31 cellular contexts compared by ENCODE assay signal in the genomic region with DNA sequence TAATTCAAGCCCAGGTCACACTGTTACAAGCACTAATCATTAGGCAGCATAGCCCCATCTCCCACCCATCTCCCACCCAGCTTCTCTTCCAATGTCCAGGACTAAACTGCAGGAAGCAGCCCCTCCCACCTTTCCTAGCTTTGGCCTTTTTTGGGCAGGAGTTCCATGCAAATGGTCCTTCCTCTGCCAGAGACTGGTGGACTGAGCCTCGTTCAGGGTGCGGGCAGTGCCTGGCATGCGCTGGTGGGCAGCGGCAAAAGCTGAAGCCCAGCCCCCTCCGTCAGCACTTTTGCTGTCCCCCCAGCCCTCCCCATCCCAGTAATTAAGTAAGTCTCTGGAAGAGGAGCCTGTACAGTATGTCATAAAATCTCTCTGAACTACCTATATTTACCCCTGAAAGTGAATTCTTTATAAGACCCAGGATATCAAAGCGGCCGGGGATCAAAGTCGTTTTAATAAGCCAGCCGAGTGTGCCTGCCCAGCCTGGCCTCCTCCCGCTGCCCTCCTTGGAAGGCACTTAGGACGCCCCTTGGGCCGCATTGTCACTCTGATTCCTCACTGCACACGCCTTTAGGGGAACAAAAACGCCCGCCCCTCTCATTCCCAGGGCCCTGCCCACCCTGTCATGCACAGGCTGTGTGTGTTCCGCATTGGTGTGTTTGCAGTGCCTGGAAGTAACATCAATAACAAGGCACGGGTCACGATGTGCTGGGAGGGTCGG.
"Had no signal": no experiment of that assay in that cellular context is flagged by ENCODE, and none has a peak within 500 bp of the region (broad histone marks: within the 10 kb centered on the region; RNA-seq: fewer than 3 reads in every experiment).

No MANE protein-coding gene starts in this region.

- H3K36me3 ChIP-seq: breast epithelium, gastrocnemius medialis, upper lobe of left lung had no signal

- H3K4me3 ChIP-seq: breast epithelium, gastrocnemius medialis, upper lobe of left lung had no signal

- H3K4me3 Mint-ChIP-seq: activated CD4-positive, alpha-beta T cell treated with anti-CD3 and anti-CD28 coated beads, Interleukin-2, amount 10 ng/mL, durations not matched to agents 7 days and 5 days; activated CD8-positive, alpha-beta T cell treated with anti-CD3 and anti-CD28 coated beads, Interleukin-2, amount 10 ng/mL, durations not matched to agents 7 days and 5 days; activated naive CD4-positive, alpha-beta T cell treated with anti-CD3 and anti-CD28 coated beads, Interleukin-2, amount 50 U/mL, for 24 hours; activated naive CD8-positive, alpha-beta T cell treated with anti-CD3 and anti-CD28 coated beads, Interleukin-2, amount 50 U/mL, for 24 hours; activated T-cell treated with anti-CD3 and anti-CD28 coated beads, Interleukin-2, amount 50 U/mL, for 4 hours; activated T-helper 17 cell treated with anti-CD3 and anti-CD28 coated beads, Interleukin-2, amount 50 U/mL, for 72 hours; naive thymus-derived CD4-positive, alpha-beta T cell; neural crest cell; stimulated activated memory B cell treated with anti-CD40 and anti-IgM and Interleukin-4, amounts not matched to agents 10 μg/mL and 1 μg/mL and 100 μg/mL, for 72 hours; stimulated activated naive CD8-positive, alpha-beta T cell treated with anti-CD3 and anti-CD28 coated beads, Interleukin-15, amount 100 ng/mL, for 72 hours had no signal

- ATAC-seq: activated CD8-positive, alpha-beta T cell treated with anti-CD3 and anti-CD28 coated beads, Interleukin-2, amount 10 ng/mL, durations not matched to agents 7 days and 5 days; activated naive CD8-positive, alpha-beta T cell treated with anti-CD3 and anti-CD28 coated beads, Interleukin-2, amount 50 U/mL, for 24 hours; activated T-cell treated with anti-CD3 and anti-CD28 coated beads, Interleukin-2, amount 50 U/mL, for 4 hours; activated T-helper 17 cell treated with anti-CD3 and anti-CD28 coated beads, Interleukin-2, amount 50 U/mL, for 72 hours; gastrocnemius medialis; left cardiac atrium; naive thymus-derived CD4-positive, alpha-beta T cell; sciatic nerve; SK-N-SH treated with all-trans-retinoic acid at 6 μM for 48 hours; stimulated activated memory B cell treated with anti-CD40 and anti-IgM and Interleukin-4, amounts not matched to agents 10 μg/mL and 1 μg/mL and 100 μg/mL, for 72 hours; stimulated activated naive CD8-positive, alpha-beta T cell treated with anti-CD3 and anti-CD28 coated beads, Interleukin-15, amount 100 ng/mL, for 72 hours had no signal

- H3K4me1 Mint-ChIP-seq: activated CD4-positive, alpha-beta T cell treated with anti-CD3 and anti-CD28 coated beads, Interleukin-2, amount 10 ng/mL, durations not matched to agents 7 days and 5 days; activated naive CD4-positive, alpha-beta T cell treated with anti-CD3 and anti-CD28 coated beads, Interleukin-2, amount 50 U/mL, for 24 hours; activated naive CD8-positive, alpha-beta T cell treated with anti-CD3 and anti-CD28 coated beads, Interleukin-2, amount 50 U/mL, for 24 hours; activated T-helper 17 cell treated with anti-CD3 and anti-CD28 coated beads, Interleukin-2, amount 50 U/mL, for 72 hours; naive thymus-derived CD4-positive, alpha-beta T cell; neural crest cell; stimulated activated memory B cell treated with anti-CD40 and anti-IgM and Interleukin-4, amounts not matched to agents 10 μg/mL and 1 μg/mL and 100 μg/mL, for 72 hours; stimulated activated naive CD8-positive, alpha-beta T cell treated with anti-CD3 and anti-CD28 coated beads, Interleukin-15, amount 100 ng/mL, for 72 hours had no signal

- H3K27ac Mint-ChIP-seq: activated CD4-positive, alpha-beta T cell treated with anti-CD3 and anti-CD28 coated beads, Interleukin-2, amount 10 ng/mL, durations not matched to agents 7 days and 5 days; activated CD8-positive, alpha-beta T cell treated with anti-CD3 and anti-CD28 coated beads, Interleukin-2, amount 10 ng/mL, durations not matched to agents 7 days and 5 days; activated naive CD4-positive, alpha-beta T cell treated with anti-CD3 and anti-CD28 coated beads, Interleukin-2, amount 50 U/mL, for 24 hours; activated naive CD8-positive, alpha-beta T cell treated with anti-CD3 and anti-CD28 coated beads, Interleukin-2, amount 50 U/mL, for 24 hours; activated T-helper 17 cell treated with anti-CD3 and anti-CD28 coated beads, Interleukin-2, amount 50 U/mL, for 72 hours; naive thymus-derived CD4-positive, alpha-beta T cell; stimulated activated memory B cell treated with anti-CD40 and anti-IgM and Interleukin-4, amounts not matched to agents 10 μg/mL and 1 μg/mL and 100 μg/mL, for 72 hours; stimulated activated naive CD8-positive, alpha-beta T cell treated with anti-CD3 and anti-CD28 coated beads, Interleukin-15, amount 100 ng/mL, for 72 hours had no signal

- H3K9me3 ChIP-seq: breast epithelium, gastrocnemius medialis, upper lobe of left lung had no signal

- H3K36me3 Mint-ChIP-seq: activated naive CD4-positive, alpha-beta T cell treated with anti-CD3 and anti-CD28 coated beads, Interleukin-2, amount 50 U/mL, for 24 hours; naive thymus-derived CD4-positive, alpha-beta T cell; stimulated activated memory B cell treated with anti-CD40 and anti-IgM and Interleukin-4, amounts not matched to agents 10 μg/mL and 1 μg/mL and 100 μg/mL, for 72 hours had no signal

- H3K4me1 ChIP-seq: breast epithelium, upper lobe of left lung had no signal

- H3K27ac ChIP-seq: breast epithelium, epithelial cell of prostate, gastrocnemius medialis, upper lobe of left lung had no signal

- DNase-seq: activated CD4-positive, alpha-beta T cell treated with anti-CD3 and anti-CD28 coated beads, Interleukin-2, amount 10 ng/mL, durations not matched to agents 7 days and 5 days; activated CD4-positive, CD25-positive, alpha-beta regulatory T cell treated with anti-CD3 and anti-CD28 coated beads, Interleukin-2, amount 50 U/mL, for 72 hours; activated CD8-positive, alpha-beta T cell treated with anti-CD3 and anti-CD28 coated beads, Interleukin-2, amount 10 ng/mL, durations not matched to agents 7 days and 5 days; activated gamma-delta T cell treated with Interleukin-2 at 50 U/mL for 16 hours; activated naive CD8-positive, alpha-beta T cell treated with anti-CD3 and anti-CD28 coated beads, Interleukin-2, amount 50 U/mL, for 24 hours; activated T-cell treated with anti-CD3 and anti-CD28 coated beads, Interleukin-2, amount 50 U/mL, for 4 hours; central memory CD4-positive, alpha-beta T cell; dermis blood vessel endothelial cell; effector CD8-positive, alpha-beta T cell; gastrocnemius medialis; glutamatergic neuron; left cardiac atrium; midbrain; naive thymus-derived CD4-positive, alpha-beta T cell; occipital lobe; small intestine; stimulated activated CD4-positive, alpha-beta T cell treated with anti-CD3 and anti-CD28 coated beads, Interleukin-1b, Interleukin-23, amount 100 ng/mL, for 48 hours; stimulated activated CD4-positive, alpha-beta T cell treated with anti-CD3 and anti-CD28 coated beads, Interleukin-4, amount 100 ng/mL, for 4 hours; stimulated activated CD8-positive, alpha-beta memory T cell treated with anti-CD3 and anti-CD28 coated beads, Interleukin-4, amount 100 ng/mL, for 48 hours; stimulated activated naive CD8-positive, alpha-beta T cell treated with anti-CD3 and anti-CD28 coated beads, Interleukin-15, amount 100 ng/mL, for 72 hours; substantia nigra; T-helper 2 cell; upper lobe of left lung had no signal

- H3K27me3 Mint-ChIP-seq: activated CD4-positive, alpha-beta T cell treated with anti-CD3 and anti-CD28 coated beads, Interleukin-2, amount 10 ng/mL, durations not matched to agents 7 days and 5 days; activated naive CD4-positive, alpha-beta T cell treated with anti-CD3 and anti-CD28 coated beads, Interleukin-2, amount 50 U/mL, for 24 hours; activated naive CD8-positive, alpha-beta T cell treated with anti-CD3 and anti-CD28 coated beads, Interleukin-2, amount 50 U/mL, for 24 hours; stimulated activated memory B cell treated with anti-CD40 and anti-IgM and Interleukin-4, amounts not matched to agents 10 μg/mL and 1 μg/mL and 100 μg/mL, for 72 hours; stimulated activated naive CD8-positive, alpha-beta T cell treated with anti-CD3 and anti-CD28 coated beads, Interleukin-15, amount 100 ng/mL, for 72 hours had no signal

- H3K27me3 ChIP-seq: breast epithelium, gastrocnemius medialis, upper lobe of left lung had no signal

- H3K9me3 Mint-ChIP-seq: activated CD4-positive, alpha-beta T cell treated with anti-CD3 and anti-CD28 coated beads, Interleukin-2, amount 10 ng/mL, durations not matched to agents 7 days and 5 days; activated naive CD4-positive, alpha-beta T cell treated with anti-CD3 and anti-CD28 coated beads, Interleukin-2, amount 50 U/mL, for 24 hours; activated naive CD8-positive, alpha-beta T cell treated with anti-CD3 and anti-CD28 coated beads, Interleukin-2, amount 50 U/mL, for 24 hours; activated T-cell treated with anti-CD3 and anti-CD28 coated beads, Interleukin-2, amount 50 U/mL, for 4 hours; activated T-helper 17 cell treated with anti-CD3 and anti-CD28 coated beads, Interleukin-2, amount 50 U/mL, for 72 hours; neural crest cell; stimulated activated memory B cell treated with anti-CD40 and anti-IgM and Interleukin-4, amounts not matched to agents 10 μg/mL and 1 μg/mL and 100 μg/mL, for 72 hours; stimulated activated naive CD8-positive, alpha-beta T cell treated with anti-CD3 and anti-CD28 coated beads, Interleukin-15, amount 100 ng/mL, for 72 hours had no signal
